1 cellular context compared by ENCODE assay signal in genomic region chr4:41156574-41156973, GRCh38.
TF ChIP-seq lines count a peak whose summit lies in the region.

No MANE protein-coding gene starts in this region.

TF ChIP-seq in HCT116, 20 proteins besides CTCF, POLR2A, EP300 and RAD21 (continued from another document):
- TF ChIP-seq MAX (IDR thresholded peaks at IDR 0.05) = no peak
- TF ChIP-seq, protein P1, sequence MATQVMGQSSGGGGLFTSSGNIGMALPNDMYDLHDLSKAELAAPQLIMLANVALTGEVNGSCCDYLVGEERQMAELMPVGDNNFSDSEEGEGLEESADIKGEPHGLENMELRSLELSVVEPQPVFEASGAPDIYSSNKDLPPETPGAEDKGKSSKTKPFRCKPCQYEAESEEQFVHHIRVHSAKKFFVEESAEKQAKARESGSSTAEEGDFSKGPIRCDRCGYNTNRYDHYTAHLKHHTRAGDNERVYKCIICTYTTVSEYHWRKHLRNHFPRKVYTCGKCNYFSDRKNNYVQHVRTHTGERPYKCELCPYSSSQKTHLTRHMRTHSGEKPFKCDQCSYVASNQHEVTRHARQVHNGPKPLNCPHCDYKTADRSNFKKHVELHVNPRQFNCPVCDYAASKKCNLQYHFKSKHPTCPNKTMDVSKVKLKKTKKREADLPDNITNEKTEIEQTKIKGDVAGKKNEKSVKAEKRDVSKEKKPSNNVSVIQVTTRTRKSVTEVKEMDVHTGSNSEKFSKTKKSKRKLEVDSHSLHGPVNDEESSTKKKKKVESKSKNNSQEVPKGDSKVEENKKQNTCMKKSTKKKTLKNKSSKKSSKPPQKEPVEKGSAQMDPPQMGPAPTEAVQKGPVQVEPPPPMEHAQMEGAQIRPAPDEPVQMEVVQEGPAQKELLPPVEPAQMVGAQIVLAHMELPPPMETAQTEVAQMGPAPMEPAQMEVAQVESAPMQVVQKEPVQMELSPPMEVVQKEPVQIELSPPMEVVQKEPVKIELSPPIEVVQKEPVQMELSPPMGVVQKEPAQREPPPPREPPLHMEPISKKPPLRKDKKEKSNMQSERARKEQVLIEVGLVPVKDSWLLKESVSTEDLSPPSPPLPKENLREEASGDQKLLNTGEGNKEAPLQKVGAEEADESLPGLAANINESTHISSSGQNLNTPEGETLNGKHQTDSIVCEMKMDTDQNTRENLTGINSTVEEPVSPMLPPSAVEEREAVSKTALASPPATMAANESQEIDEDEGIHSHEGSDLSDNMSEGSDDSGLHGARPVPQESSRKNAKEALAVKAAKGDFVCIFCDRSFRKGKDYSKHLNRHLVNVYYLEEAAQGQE (IDR thresholded peaks at IDR 0.05; ENCODE audit: low read depth) = no peak
- TF ChIP-seq EZH2 (IDR thresholded peaks at IDR 0.05) = no peak
- TF ChIP-seq ELF1 (IDR thresholded peaks at IDR 0.05; ENCODE audit: borderline replicate concordance, low read depth) = no peak
- no peak for TF ChIP-seq SRF (IDR thresholded peaks at IDR 0.05; ENCODE audit: low read depth)
